ENCODE assay signal across 1 cellular context in the genomic region with DNA sequence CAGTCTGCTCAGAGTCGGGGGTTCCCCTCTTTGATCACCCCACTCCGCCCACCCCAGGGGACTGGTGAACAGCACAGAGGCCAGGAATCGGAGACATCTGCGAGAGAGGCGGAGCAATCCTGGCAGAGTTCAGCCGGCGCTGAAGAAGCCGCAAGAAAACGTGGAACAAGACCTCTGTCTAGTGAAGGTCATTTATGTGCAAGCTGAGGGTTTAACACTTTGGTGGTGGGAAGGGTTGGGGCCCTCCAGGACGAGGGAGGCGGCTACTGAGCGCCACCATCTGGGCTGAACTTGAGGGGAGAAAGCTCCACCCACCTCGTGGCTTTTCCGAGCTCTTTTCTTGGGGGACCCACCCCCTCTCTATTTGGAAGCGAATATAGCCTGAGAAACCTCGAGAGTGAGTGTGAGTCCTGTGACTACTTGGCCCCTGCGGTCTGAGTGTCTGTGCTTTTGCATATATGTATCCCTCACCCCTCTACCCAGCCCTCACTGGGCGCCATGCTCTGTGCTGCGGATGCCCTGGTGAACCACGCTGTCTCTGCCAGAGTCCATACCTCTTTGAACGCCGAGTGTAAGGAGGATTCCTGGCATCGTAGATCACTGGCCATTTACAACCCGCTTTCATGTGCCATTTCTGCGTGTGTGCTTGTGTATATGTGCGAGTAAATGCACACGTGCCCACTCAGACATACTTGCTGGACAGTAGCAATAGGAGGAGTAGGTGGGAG.
TF ChIP-seq lines count a peak whose summit lies in the region.

No MANE protein-coding gene starts in this region.

TF ChIP-seq in GM12878, 131 proteins besides CTCF, POLR2A, EP300 and RAD21:
- TF ChIP-seq, protein P1, sequence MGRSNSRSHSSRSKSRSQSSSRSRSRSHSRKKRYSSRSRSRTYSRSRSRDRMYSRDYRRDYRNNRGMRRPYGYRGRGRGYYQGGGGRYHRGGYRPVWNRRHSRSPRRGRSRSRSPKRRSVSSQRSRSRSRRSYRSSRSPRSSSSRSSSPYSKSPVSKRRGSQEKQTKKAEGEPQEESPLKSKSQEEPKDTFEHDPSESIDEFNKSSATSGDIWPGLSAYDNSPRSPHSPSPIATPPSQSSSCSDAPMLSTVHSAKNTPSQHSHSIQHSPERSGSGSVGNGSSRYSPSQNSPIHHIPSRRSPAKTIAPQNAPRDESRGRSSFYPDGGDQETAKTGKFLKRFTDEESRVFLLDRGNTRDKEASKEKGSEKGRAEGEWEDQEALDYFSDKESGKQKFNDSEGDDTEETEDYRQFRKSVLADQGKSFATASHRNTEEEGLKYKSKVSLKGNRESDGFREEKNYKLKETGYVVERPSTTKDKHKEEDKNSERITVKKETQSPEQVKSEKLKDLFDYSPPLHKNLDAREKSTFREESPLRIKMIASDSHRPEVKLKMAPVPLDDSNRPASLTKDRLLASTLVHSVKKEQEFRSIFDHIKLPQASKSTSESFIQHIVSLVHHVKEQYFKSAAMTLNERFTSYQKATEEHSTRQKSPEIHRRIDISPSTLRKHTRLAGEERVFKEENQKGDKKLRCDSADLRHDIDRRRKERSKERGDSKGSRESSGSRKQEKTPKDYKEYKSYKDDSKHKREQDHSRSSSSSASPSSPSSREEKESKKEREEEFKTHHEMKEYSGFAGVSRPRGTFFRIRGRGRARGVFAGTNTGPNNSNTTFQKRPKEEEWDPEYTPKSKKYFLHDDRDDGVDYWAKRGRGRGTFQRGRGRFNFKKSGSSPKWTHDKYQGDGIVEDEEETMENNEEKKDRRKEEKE (IDR thresholded peaks at IDR 0.05), result 0 out of 2 replicates have a peak, but pooled peaks have one; percentile 48
- TF ChIP-seq, protein P2, sequence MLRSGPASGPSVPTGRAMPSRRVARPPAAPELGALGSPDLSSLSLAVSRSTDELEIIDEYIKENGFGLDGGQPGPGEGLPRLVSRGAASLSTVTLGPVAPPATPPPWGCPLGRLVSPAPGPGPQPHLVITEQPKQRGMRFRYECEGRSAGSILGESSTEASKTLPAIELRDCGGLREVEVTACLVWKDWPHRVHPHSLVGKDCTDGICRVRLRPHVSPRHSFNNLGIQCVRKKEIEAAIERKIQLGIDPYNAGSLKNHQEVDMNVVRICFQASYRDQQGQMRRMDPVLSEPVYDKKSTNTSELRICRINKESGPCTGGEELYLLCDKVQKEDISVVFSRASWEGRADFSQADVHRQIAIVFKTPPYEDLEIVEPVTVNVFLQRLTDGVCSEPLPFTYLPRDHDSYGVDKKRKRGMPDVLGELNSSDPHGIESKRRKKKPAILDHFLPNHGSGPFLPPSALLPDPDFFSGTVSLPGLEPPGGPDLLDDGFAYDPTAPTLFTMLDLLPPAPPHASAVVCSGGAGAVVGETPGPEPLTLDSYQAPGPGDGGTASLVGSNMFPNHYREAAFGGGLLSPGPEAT (IDR thresholded peaks at IDR 0.05; ENCODE audit: low read depth), result no peak
- TF ChIP-seq ETV6 (conservative IDR thresholded peaks at IDR 0.05 in 1 of 2, IDR thresholded peaks at IDR 0.05 in 1 of 2; ENCODE audit: borderline replicate concordance in 1 of 2, low read depth in 1 of 2) (no peak), NR2F1 (conservative IDR thresholded peaks at IDR 0.05) (0 out of 2 replicates have a peak, but pooled peaks have one; percentile 10), NRF1 (conservative IDR thresholded peaks at IDR 0.05; ENCODE audit: low read depth, low read length) (no peak), FOXK2 (IDR thresholded peaks at IDR 0.05) (peak; percentile 81), KLF5 (IDR thresholded peaks at IDR 0.05; ENCODE audit: partially characterized antibody) (no peak), SMARCA5 (IDR thresholded peaks at IDR 0.05) (no peak), BHLHE40 (IDR thresholded peaks at IDR 0.05; ENCODE audit: borderline replicate concordance in 1 of 2, low read depth in 2 of 2, low read length in 1 of 2) (peak in 1 of 2 experiments; percentile 27; a peak in 1 of 4 replicates), ATF7 (IDR thresholded peaks at IDR 0.05; ENCODE audit: low read depth) (peak; percentile 60)
